Comparison of ENCODE assay signal across 28 cellular contexts in the genomic region with DNA sequence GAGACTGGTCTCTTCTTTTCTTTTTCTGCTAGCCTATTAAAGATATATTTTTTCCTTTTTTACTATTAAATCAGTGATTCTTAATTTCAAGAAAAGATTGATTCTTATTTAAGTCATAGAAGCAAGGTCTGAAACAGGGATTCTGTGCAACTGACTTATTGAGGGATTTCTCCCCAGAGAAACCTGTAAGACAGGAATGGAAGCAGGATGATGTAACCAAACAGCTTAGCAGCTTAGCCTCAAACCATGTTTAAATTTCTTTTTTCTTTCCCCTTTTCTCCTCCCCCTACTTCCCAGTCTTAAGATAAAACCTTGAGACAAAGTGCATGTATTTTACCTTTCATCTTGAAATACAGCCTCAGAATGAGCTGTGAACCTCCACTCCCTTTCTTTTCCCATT.
"Had no signal": no experiment of that assay in that cellular context is flagged by ENCODE, and none has a peak within 500 bp of the region (broad histone marks: within the 10 kb centered on the region; RNA-seq: fewer than 3 reads in every experiment).

No MANE protein-coding gene starts in this region.

- DNase-seq: activated CD4-positive, alpha-beta memory T cell treated with anti-CD3 and anti-CD28 coated beads for 36 hours; activated CD4-positive, alpha-beta T cell treated with anti-CD3 and anti-CD28 coated beads, Interleukin-2, amount 10 ng/mL, durations not matched to agents 24 days and 14 days; activated CD4-positive, CD25-positive, alpha-beta regulatory T cell treated with anti-CD3 and anti-CD28 coated beads, Interleukin-2, amount 50 U/mL, for 72 hours; activated CD8-positive, alpha-beta memory T cell treated with anti-CD3 and anti-CD28 coated beads, Interleukin-2, amount 50 U/mL, for 48 hours; activated gamma-delta T cell; activated naive CD4-positive, alpha-beta T cell treated with anti-CD3 and anti-CD28 coated beads, Interleukin-2, amount 10 ng/mL, durations not matched to agents 7 days and 5 days; activated naive CD8-positive, alpha-beta T cell treated with anti-CD3 and anti-CD28 coated beads, Interleukin-2, amount 10 ng/mL, durations not matched to agents 7 days and 5 days; activated T-cell treated with anti-CD3 and anti-CD28 coated beads, Interleukin-2, amount 50 U/mL, for 24 hours; brain microvascular endothelial cell; cortex of kidney; effector memory CD8-positive, alpha-beta T cell; heart left ventricle; mammary epithelial cell; midbrain; naive thymus-derived CD4-positive, alpha-beta T cell; nucleus accumbens; pancreas; sigmoid colon; small intestine; stimulated activated CD4-positive, alpha-beta T cell treated with anti-CD3 and anti-CD28 coated beads, Interleukin-1b, Interleukin-23, amount 100 ng/mL, for 48 hours; stimulated activated naive CD4-positive, alpha-beta T cell; T-helper 1 cell; tibial artery; WERI-Rb-1 had no signal

- H3K27ac Mint-ChIP-seq: activated CD4-positive, alpha-beta memory T cell treated with anti-CD3 and anti-CD28 coated beads for 36 hours; activated CD4-positive, alpha-beta T cell treated with anti-CD3 and anti-CD28 coated beads, Interleukin-2, amount 10 ng/mL, durations not matched to agents 24 days and 14 days; activated naive CD4-positive, alpha-beta T cell treated with anti-CD3 and anti-CD28 coated beads, Interleukin-2, amount 10 ng/mL, durations not matched to agents 7 days and 5 days; activated naive CD8-positive, alpha-beta T cell treated with anti-CD3 and anti-CD28 coated beads, Interleukin-2, amount 10 ng/mL, durations not matched to agents 7 days and 5 days; activated T-cell treated with anti-CD3 and anti-CD28 coated beads, Interleukin-2, amount 50 U/mL, for 24 hours; effector memory CD8-positive, alpha-beta T cell; naive thymus-derived CD4-positive, alpha-beta T cell had no signal

- H3K27me3 Mint-ChIP-seq: activated CD4-positive, alpha-beta memory T cell treated with anti-CD3 and anti-CD28 coated beads for 36 hours; activated CD4-positive, alpha-beta T cell treated with anti-CD3 and anti-CD28 coated beads, Interleukin-2, amount 10 ng/mL, durations not matched to agents 24 days and 14 days; activated naive CD4-positive, alpha-beta T cell treated with anti-CD3 and anti-CD28 coated beads, Interleukin-2, amount 10 ng/mL, durations not matched to agents 7 days and 5 days; activated naive CD8-positive, alpha-beta T cell treated with anti-CD3 and anti-CD28 coated beads, Interleukin-2, amount 10 ng/mL, durations not matched to agents 7 days and 5 days; activated T-cell treated with anti-CD3 and anti-CD28 coated beads, Interleukin-2, amount 50 U/mL, for 24 hours; effector memory CD8-positive, alpha-beta T cell had no signal

- H3K36me3 Mint-ChIP-seq: activated CD4-positive, alpha-beta memory T cell treated with anti-CD3 and anti-CD28 coated beads for 36 hours; activated naive CD4-positive, alpha-beta T cell treated with anti-CD3 and anti-CD28 coated beads, Interleukin-2, amount 10 ng/mL, durations not matched to agents 7 days and 5 days; activated naive CD8-positive, alpha-beta T cell treated with anti-CD3 and anti-CD28 coated beads, Interleukin-2, amount 10 ng/mL, durations not matched to agents 7 days and 5 days; naive thymus-derived CD4-positive, alpha-beta T cell had no signal

- H3K4me3 Mint-ChIP-seq: activated CD4-positive, alpha-beta memory T cell treated with anti-CD3 and anti-CD28 coated beads for 36 hours; activated CD4-positive, alpha-beta T cell treated with anti-CD3 and anti-CD28 coated beads, Interleukin-2, amount 10 ng/mL, durations not matched to agents 24 days and 14 days; activated naive CD4-positive, alpha-beta T cell treated with anti-CD3 and anti-CD28 coated beads, Interleukin-2, amount 10 ng/mL, durations not matched to agents 7 days and 5 days; activated naive CD8-positive, alpha-beta T cell treated with anti-CD3 and anti-CD28 coated beads, Interleukin-2, amount 10 ng/mL, durations not matched to agents 7 days and 5 days; activated T-cell treated with anti-CD3 and anti-CD28 coated beads, Interleukin-2, amount 50 U/mL, for 24 hours; effector memory CD8-positive, alpha-beta T cell; naive thymus-derived CD4-positive, alpha-beta T cell; neural crest cell had no signal

- H3K4me1 Mint-ChIP-seq: activated CD4-positive, alpha-beta T cell treated with anti-CD3 and anti-CD28 coated beads, Interleukin-2, amount 10 ng/mL, durations not matched to agents 24 days and 14 days; activated naive CD4-positive, alpha-beta T cell treated with anti-CD3 and anti-CD28 coated beads, Interleukin-2, amount 10 ng/mL, durations not matched to agents 7 days and 5 days; activated naive CD8-positive, alpha-beta T cell treated with anti-CD3 and anti-CD28 coated beads, Interleukin-2, amount 10 ng/mL, durations not matched to agents 7 days and 5 days; naive thymus-derived CD4-positive, alpha-beta T cell had no signal

- H3K9me3 Mint-ChIP-seq: activated CD4-positive, alpha-beta T cell treated with anti-CD3 and anti-CD28 coated beads, Interleukin-2, amount 10 ng/mL, durations not matched to agents 24 days and 14 days had no signal

- H3K4me3 ChIP-seq: esophagus muscularis mucosa, heart left ventricle, pancreas, prostate gland, sigmoid colon, suprapubic skin, tibial artery had no signal
